In the genomic region with DNA sequence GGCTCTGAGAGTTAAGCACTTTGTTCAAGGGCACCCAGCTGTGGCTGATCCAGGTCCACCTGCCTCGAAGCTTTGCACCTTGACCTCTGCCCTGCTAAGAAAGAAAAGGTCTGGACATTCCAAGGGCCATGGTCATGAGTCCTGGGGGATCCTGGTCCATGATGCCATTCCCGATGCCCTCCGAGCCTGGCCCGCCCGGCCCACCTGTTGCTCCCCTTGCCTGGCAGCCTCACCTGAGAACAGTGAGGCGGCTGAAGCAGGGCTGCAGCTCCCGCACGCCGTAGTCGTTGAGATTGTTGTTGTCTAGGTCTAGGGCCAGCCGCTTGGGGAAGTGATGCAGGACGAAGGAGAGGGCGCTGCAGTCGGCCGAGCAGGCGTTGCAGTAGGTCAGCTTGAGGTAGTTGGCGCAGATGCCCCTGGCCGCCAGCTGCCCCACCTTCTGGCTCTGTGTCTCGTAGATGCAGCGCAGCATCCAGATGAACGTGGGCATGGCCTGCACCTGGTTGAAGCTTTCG, we compare ENCODE assay signal across 16 cellular contexts. TPM values are rescaled to one million over a fixed set of nuclear protein-coding genes. Genes with fewer than 3 reads are reported as not detected.
DNase-seq lines count a peak whose midpoint lies in the region; ATAC-seq and TF ChIP-seq lines count a peak whose summit lies in the region.
"Had no signal": no experiment of that assay in that cellular context is flagged by ENCODE, and none has a peak within 500 bp of the region (broad histone marks: within the 10 kb centered on the region; RNA-seq: fewer than 3 reads in every experiment).

No MANE protein-coding gene starts in this region.

- no peaks in the 10 kb centered on the region for H4K20me1 ChIP-seq in SK-N-SH (ENCODE audit: insufficient read depth)

- H3K9ac ChIP-seq in SK-N-SH (no peak overlapping the region), NT2/D1 (ENCODE audit: insufficient read length, low read depth) (peak overlapping the region; percentile 23)
- H3K9ac ChIP-seq: BLaER1 had no signal

- no peaks in the 10 kb centered on the region for H3K27me3 ChIP-seq in SK-N-SH (ENCODE audit: insufficient read depth)
- no peaks in the 10 kb centered on the region for H3K27me3 ChIP-seq in NT2/D1 (ENCODE audit: insufficient read depth, insufficient read length)
- H3K27me3 ChIP-seq: BLaER1 had no signal

- TF ChIP-seq CTCF in SK-N-SH (IDR thresholded peaks at IDR 0.05): no peak
- TF ChIP-seq CTCF in C4-2B (conservative IDR thresholded peaks at IDR 0.05): no peak

- H3K4me2 ChIP-seq in SK-N-SH: no peak overlapping the region
- H3K4me2 ChIP-seq: BLaER1, GM23338 had no signal

- H3K9me3 ChIP-seq in SK-N-SH (no peaks in the 10 kb centered on the region), NT2/D1 (ENCODE audit: insufficient read depth, low read length) (no peaks in the 10 kb centered on the region; the same call in 1 of the 2 replicates)
- H3K9me3 ChIP-seq: BLaER1 had no signal

- H3K4me3 ChIP-seq in SK-N-SH (ENCODE audit: low read depth in 2 of 2, low read length in 1 of 2): no peak overlapping the region
- H3K4me3 ChIP-seq in NT2/D1 (ENCODE audit: insufficient read length, low read depth): no peak overlapping the region
- H3K4me3 ChIP-seq: BLaER1, GM23338 had no signal

- ATAC-seq in SK-N-SH treated with all-trans-retinoic acid at 6 μM for 48 hours: no peak
- no peak for ATAC-seq in GM21737 (IDR thresholded peaks at IDR 0.05; ENCODE audit: unreplicated experiment)
- no peak for ATAC-seq in GM18873 (IDR thresholded peaks at IDR 0.05; ENCODE audit: low FRiP score, unreplicated experiment)

- peak; percentile 9 for DNase-seq in SK-N-SH
- DNase-seq in NT2/D1 (ENCODE audit: low read depth, low spot score): no peak
- DNase-seq in mesenteric fat pad (ENCODE audit: low spot score): peak; percentile 9
- no peak for DNase-seq in T-helper 1 cell
- DNase-seq: 8988T; AML-193; CD4-positive, CD25-positive, alpha-beta regulatory T cell; DMS53; GF-D8; H9 had no signal

- no peak for TF ChIP-seq EP300 in SK-N-SH (IDR thresholded peaks at IDR 0.05; ENCODE audit: borderline replicate concordance in 1 of 2, low read depth in 1 of 2, low read length in 1 of 2)

- H3K79me2 ChIP-seq in SK-N-SH (ENCODE audit: insufficient read depth): no peaks in the 10 kb centered on the region

- no peak overlapping the region for H3K27ac ChIP-seq in SK-N-SH (ENCODE audit: low read depth in 2 of 2, low read length in 1 of 2)
- peak overlapping the region; percentile 70 for H3K27ac ChIP-seq in C4-2B
- H3K27ac ChIP-seq: BLaER1 had no signal

- H3K36me3 ChIP-seq in SK-N-SH (replicated peaks in 1 of 2; ENCODE audit: control insufficient read depth in 1 of 2, insufficient read depth in 2 of 2, low read length in 1 of 2): peaks cover 30 to 48% of the 10 kb centered on the region in 2 experiments
- H3K36me3 ChIP-seq in NT2/D1 (ENCODE audit: insufficient read depth, insufficient read length, low read length): peaks cover 93% of the 10 kb centered on the region

- H3K9me2 ChIP-seq in SK-N-SH: no peaks in the 10 kb centered on the region

- POLR2A ChIA-PET in SK-N-SH (lab: Yijun Ruan, JAX): no interaction called here

- CTCF ChIA-PET in SK-N-SH (lab: Yijun Ruan, JAX): interaction anchor here (1.3 to 4.3 kb wide), 2 partner anchors 9 to 232 kb away, joined by 3 to 22 read pairs; partner anchors contain the start of gene CRHR2

- H2AFZ ChIP-seq in SK-N-SH (ENCODE audit: low read depth): no peak overlapping the region
- H2AFZ ChIP-seq: GM23338 had no signal

- H3K4me1 ChIP-seq in SK-N-SH (ENCODE audit: control insufficient read depth in 1 of 2, insufficient read depth in 2 of 2, low read depth in 1 of 2, low read length in 1 of 2) (peaks cover 0 to 27% of the 10 kb centered on the region in 2 experiments; a peak in 1 of 4 replicates), NT2/D1 (ENCODE audit: insufficient read depth, insufficient read length) (peaks cover 20% of the 10 kb centered on the region)

- no peaks in the 10 kb centered on the region for H3F3A ChIP-seq in SK-N-SH (replicated peaks; ENCODE audit: insufficient read depth)

- WGBS in SK-N-SH (ENCODE audit: low lambda C conversion rate): 98% methylated on average over 20 of the region's 22 CpGs

- TF ChIP-seq RAD21 in SK-N-SH (IDR thresholded peaks at IDR 0.05; ENCODE audit: low read length): no peak

TF ChIP-seq in SK-N-SH, 30 proteins besides CTCF, POLR2A, EP300 and RAD21:
- TF ChIP-seq YY1 (IDR thresholded peaks at IDR 0.05; ENCODE audit: low read depth): no peak
- TF ChIP-seq ZBTB33 (IDR thresholded peaks at IDR 0.05; ENCODE audit: borderline replicate concordance, low read depth): no peak
- TF ChIP-seq USF1 (IDR thresholded peaks at IDR 0.05; ENCODE audit: borderline replicate concordance, low read depth): no peak
- no peak for TF ChIP-seq CHD2 (IDR thresholded peaks at IDR 0.05; ENCODE audit: low read length, partially characterized antibody)

TF ChIP-seq in SK-N-SH treated with all-trans-retinoic acid at 6 μM for 48 hours, 23 proteins besides CTCF, POLR2A, EP300 and RAD21:
- no peak for TF ChIP-seq ARNTL (CRISPR knock-in tag; IDR thresholded peaks at IDR 0.05; ENCODE audit: borderline replicate concordance, low read depth)
- no peak for TF ChIP-seq ZC3H10 (CRISPR knock-in tag; IDR thresholded peaks at IDR 0.05)
- no peak for TF ChIP-seq CSRNP3 (CRISPR knock-in tag; IDR thresholded peaks at IDR 0.05)
- TF ChIP-seq, protein P1, sequence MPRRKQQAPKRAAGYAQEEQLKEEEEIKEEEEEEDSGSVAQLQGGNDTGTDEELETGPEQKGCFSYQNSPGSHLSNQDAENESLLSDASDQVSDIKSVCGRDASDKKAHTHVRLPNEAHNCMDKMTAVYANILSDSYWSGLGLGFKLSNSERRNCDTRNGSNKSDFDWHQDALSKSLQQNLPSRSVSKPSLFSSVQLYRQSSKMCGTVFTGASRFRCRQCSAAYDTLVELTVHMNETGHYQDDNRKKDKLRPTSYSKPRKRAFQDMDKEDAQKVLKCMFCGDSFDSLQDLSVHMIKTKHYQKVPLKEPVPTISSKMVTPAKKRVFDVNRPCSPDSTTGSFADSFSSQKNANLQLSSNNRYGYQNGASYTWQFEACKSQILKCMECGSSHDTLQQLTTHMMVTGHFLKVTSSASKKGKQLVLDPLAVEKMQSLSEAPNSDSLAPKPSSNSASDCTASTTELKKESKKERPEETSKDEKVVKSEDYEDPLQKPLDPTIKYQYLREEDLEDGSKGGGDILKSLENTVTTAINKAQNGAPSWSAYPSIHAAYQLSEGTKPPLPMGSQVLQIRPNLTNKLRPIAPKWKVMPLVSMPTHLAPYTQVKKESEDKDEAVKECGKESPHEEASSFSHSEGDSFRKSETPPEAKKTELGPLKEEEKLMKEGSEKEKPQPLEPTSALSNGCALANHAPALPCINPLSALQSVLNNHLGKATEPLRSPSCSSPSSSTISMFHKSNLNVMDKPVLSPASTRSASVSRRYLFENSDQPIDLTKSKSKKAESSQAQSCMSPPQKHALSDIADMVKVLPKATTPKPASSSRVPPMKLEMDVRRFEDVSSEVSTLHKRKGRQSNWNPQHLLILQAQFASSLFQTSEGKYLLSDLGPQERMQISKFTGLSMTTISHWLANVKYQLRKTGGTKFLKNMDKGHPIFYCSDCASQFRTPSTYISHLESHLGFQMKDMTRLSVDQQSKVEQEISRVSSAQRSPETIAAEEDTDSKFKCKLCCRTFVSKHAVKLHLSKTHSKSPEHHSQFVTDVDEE (CRISPR knock-in tag; IDR thresholded peaks at IDR 0.05): no peak
- no peak for TF ChIP-seq OSR1 (CRISPR knock-in tag; IDR thresholded peaks at IDR 0.05)
- no peak for TF ChIP-seq CSDC2 (CRISPR knock-in tag; IDR thresholded peaks at IDR 0.05)
- no peak for TF ChIP-seq ISL1 (CRISPR knock-in tag; IDR thresholded peaks at IDR 0.05)
- TF ChIP-seq, protein P2, sequence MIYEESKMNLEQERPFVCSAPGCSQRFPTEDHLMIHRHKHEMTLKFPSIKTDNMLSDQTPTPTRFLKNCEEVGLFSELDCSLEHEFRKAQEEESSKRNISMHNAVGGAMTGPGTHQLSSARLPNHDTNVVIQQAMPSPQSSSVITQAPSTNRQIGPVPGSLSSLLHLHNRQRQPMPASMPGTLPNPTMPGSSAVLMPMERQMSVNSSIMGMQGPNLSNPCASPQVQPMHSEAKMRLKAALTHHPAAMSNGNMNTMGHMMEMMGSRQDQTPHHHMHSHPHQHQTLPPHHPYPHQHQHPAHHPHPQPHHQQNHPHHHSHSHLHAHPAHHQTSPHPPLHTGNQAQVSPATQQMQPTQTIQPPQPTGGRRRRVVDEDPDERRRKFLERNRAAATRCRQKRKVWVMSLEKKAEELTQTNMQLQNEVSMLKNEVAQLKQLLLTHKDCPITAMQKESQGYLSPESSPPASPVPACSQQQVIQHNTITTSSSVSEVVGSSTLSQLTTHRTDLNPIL (CRISPR knock-in tag; IDR thresholded peaks at IDR 0.05; ENCODE audit: low read depth): no peak
- no peak for TF ChIP-seq ZFP30 (CRISPR knock-in tag; IDR thresholded peaks at IDR 0.05)
- TF ChIP-seq ESRRG (CRISPR knock-in tag; IDR thresholded peaks at IDR 0.05): no peak
TF ChIP-seq in SK-N-SH treated with all-trans-retinoic acid at 6 μM for 48 hours: peak in this region for 0.

RNA-seq across cellular contexts. Expression of gene NOD1, which starts 27.5 kb away (rescaled TPM):
- polyA plus RNA-seq in SK-N-SH (2012; rRNA removed): 5.5 and 5.6 TPM in 2 replicates
- polyA plus RNA-seq in SK-N-SH (2012; cell fraction: cytosol; rRNA removed): 3.2 and 3.5 TPM in 2 replicates
- 15.0 and 18.3 TPM in 2 replicates for polyA plus RNA-seq in SK-N-SH (2012; cell fraction: nucleus; rRNA removed)
- 41.8 TPM for total RNA-seq in mesenteric fat pad

RNA-seq across cellular contexts. Expression of gene GGCT, which starts 53.6 kb away (rescaled TPM):
- polyA plus RNA-seq in SK-N-SH (2012; rRNA removed): 20.8 and 21.8 TPM in 2 replicates
- 30.8 and 39.4 TPM in 2 replicates for polyA plus RNA-seq in SK-N-SH (2012; cell fraction: cytosol; rRNA removed)
- 10.2 and 10.5 TPM in 2 replicates for polyA plus RNA-seq in SK-N-SH (2012; cell fraction: nucleus; rRNA removed)
- total RNA-seq in mesenteric fat pad: 165 TPM

Comparison
In these comparisons a context has a peak if more than half of its experiments do, and no peak if none do; other contexts are left out.
1. DNase-seq: peak in SK-N-SH (single experiment) and mesenteric fat pad (single experiment); none in NT2/D1 (single experiment) and T-helper 1 cell (0 of 5).